9 cellular contexts compared by ENCODE assay signal in genomic region chr6:127547215-127547614, GRCh38. TPM values are rescaled to one million over a fixed set of nuclear protein-coding genes. Genes with fewer than 3 reads are reported as not detected.
DNase-seq lines count a peak whose midpoint lies in the region; ATAC-seq and TF ChIP-seq lines count a peak whose summit lies in the region.
"Had no signal": no experiment of that assay in that cellular context is flagged by ENCODE, and none has a peak within 500 bp of the region (broad histone marks: within the 10 kb centered on the region; RNA-seq: fewer than 3 reads in every experiment).

No MANE protein-coding gene starts in this region.

- H3K27ac ChIP-seq in upper lobe of right lung = no peak overlapping the region
- H3K27ac ChIP-seq: neutrophil had no signal

- TF ChIP-seq POLR2A in NB4 (IDR thresholded peaks at IDR 0.05; ENCODE audit: extremely low read depth, insufficient read length) = no peak

- peak; percentile 36 for DNase-seq in stimulated activated CD4-positive, alpha-beta T cell treated with anti-CD3 and anti-CD28 coated beads, Interleukin-15, amount 100 ng/mL, for 24 hours
- DNase-seq in stimulated activated CD4-positive, alpha-beta T cell treated with anti-CD3 and anti-CD28 coated beads, Interleukin-12 subunit alpha, Interleukin-12 subunit beta, amount 100 ng/mL, for 4 hours = no peak
- DNase-seq in NB4 (ENCODE audit: low read depth) = peak; percentile 21
- DNase-seq in epithelial cell of esophagus (ENCODE audit: low read depth) = peak; percentile 9
- no peak for DNase-seq in upper lobe of right lung
- no peak for DNase-seq in AG08395 (ENCODE audit: low spot score)
- DNase-seq in retina = no peak
- DNase-seq in kidney tubule cell (ENCODE audit: low spot score) = no peak

- H3K4me3 ChIP-seq in NB4 (ENCODE audit: low read depth, low read length) = no peak overlapping the region
- no peak overlapping the region for H3K4me3 ChIP-seq in epithelial cell of esophagus (ENCODE audit: low read length)
- no peak overlapping the region for H3K4me3 ChIP-seq in upper lobe of right lung

- no peaks in the 10 kb centered on the region for H3K9me3 ChIP-seq in upper lobe of right lung
- H3K9me3 ChIP-seq: neutrophil had no signal

- no peaks in the 10 kb centered on the region for H3K36me3 ChIP-seq in upper lobe of right lung
- H3K36me3 ChIP-seq: neutrophil had no signal

- no peaks in the 10 kb centered on the region for H3K4me1 ChIP-seq in upper lobe of right lung

- peaks cover 3% of the 10 kb centered on the region for H3K27me3 ChIP-seq in upper lobe of right lung

- intact Hi-C loops in upper lobe of right lung (cut with DNase I) = no loop called here

- TF ChIP-seq CTCF in NB4 (IDR thresholded peaks at IDR 0.05; ENCODE audit: low read depth, low read length) = peak; percentile 25
- peak; percentile 27 for TF ChIP-seq CTCF in epithelial cell of esophagus (IDR thresholded peaks at IDR 0.05; ENCODE audit: insufficient read depth, low read depth, low read length, missing control alignments)
- peak; percentile 24 for TF ChIP-seq CTCF in upper lobe of right lung (IDR thresholded peaks at IDR 0.05)

- peak; percentile 46 for ATAC-seq in upper lobe of right lung

RNA-seq across cellular contexts. Expression of gene C6orf58, which starts 29.8 kb away (rescaled TPM):
- not detected for total RNA-seq in upper lobe of right lung

Comparison
In these comparisons a context has a peak if more than half of its experiments do, and no peak if none do; other contexts are left out.
1. DNase-seq: peak in stimulated activated CD4-positive, alpha-beta T cell treated with anti-CD3 and anti-CD28 coated beads, Interleukin-15, amount 100 ng/mL, for 24 hours (single experiment), NB4 (single experiment) and epithelial cell of esophagus (single experiment); none in stimulated activated CD4-positive, alpha-beta T cell treated with anti-CD3 and anti-CD28 coated beads, Interleukin-12 subunit alpha, Interleukin-12 subunit beta, amount 100 ng/mL, for 4 hours (single experiment), upper lobe of right lung (single experiment), AG08395 (single experiment), retina (single experiment) and kidney tubule cell (single experiment).
2. Peak in every context shown above with its lines, with median percentiles within 50 percentile points of each other: CTCF ChIP-seq.